In the genomic region with DNA sequence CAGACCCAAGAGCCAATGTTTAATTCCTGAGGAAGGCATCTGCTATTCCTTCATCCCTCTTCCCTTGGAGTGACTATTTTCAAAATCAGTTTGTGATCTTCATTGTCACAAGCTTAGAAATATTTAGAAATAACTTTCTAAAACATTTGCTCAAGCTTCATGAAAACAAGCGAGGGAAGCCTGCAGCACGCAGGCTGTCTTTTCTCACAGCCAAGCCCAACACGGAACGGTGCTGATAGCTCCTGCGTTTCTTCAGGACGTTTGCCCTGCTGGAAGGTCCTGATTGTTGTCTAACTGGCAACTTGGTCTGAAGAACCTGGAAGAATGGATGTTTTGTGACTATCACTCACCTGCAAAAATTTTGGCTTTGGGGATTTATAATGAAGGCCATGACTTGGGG, we compare ENCODE assay signal across 1 cellular context.
TF ChIP-seq lines count a peak whose summit lies in the region.

No MANE protein-coding gene starts in this region.

TF ChIP-seq in GM23338, 12 proteins besides CTCF, POLR2A, EP300 and RAD21 (continued from another document):
- TF ChIP-seq, protein P1, sequence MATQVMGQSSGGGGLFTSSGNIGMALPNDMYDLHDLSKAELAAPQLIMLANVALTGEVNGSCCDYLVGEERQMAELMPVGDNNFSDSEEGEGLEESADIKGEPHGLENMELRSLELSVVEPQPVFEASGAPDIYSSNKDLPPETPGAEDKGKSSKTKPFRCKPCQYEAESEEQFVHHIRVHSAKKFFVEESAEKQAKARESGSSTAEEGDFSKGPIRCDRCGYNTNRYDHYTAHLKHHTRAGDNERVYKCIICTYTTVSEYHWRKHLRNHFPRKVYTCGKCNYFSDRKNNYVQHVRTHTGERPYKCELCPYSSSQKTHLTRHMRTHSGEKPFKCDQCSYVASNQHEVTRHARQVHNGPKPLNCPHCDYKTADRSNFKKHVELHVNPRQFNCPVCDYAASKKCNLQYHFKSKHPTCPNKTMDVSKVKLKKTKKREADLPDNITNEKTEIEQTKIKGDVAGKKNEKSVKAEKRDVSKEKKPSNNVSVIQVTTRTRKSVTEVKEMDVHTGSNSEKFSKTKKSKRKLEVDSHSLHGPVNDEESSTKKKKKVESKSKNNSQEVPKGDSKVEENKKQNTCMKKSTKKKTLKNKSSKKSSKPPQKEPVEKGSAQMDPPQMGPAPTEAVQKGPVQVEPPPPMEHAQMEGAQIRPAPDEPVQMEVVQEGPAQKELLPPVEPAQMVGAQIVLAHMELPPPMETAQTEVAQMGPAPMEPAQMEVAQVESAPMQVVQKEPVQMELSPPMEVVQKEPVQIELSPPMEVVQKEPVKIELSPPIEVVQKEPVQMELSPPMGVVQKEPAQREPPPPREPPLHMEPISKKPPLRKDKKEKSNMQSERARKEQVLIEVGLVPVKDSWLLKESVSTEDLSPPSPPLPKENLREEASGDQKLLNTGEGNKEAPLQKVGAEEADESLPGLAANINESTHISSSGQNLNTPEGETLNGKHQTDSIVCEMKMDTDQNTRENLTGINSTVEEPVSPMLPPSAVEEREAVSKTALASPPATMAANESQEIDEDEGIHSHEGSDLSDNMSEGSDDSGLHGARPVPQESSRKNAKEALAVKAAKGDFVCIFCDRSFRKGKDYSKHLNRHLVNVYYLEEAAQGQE (IDR thresholded peaks at IDR 0.05; ENCODE audit: unreplicated experiment), result no peak
- TF ChIP-seq ZNF331 (CRISPR knock-in tag; IDR thresholded peaks at IDR 0.05; ENCODE audit: low read depth) (no peak), EZH2 (IDR thresholded peaks at IDR 0.05; ENCODE audit: low read depth, unreplicated experiment) (no peak), ZNF114 (CRISPR knock-in tag; IDR thresholded peaks at IDR 0.05) (no peak)
- TF ChIP-seq, protein P2, sequence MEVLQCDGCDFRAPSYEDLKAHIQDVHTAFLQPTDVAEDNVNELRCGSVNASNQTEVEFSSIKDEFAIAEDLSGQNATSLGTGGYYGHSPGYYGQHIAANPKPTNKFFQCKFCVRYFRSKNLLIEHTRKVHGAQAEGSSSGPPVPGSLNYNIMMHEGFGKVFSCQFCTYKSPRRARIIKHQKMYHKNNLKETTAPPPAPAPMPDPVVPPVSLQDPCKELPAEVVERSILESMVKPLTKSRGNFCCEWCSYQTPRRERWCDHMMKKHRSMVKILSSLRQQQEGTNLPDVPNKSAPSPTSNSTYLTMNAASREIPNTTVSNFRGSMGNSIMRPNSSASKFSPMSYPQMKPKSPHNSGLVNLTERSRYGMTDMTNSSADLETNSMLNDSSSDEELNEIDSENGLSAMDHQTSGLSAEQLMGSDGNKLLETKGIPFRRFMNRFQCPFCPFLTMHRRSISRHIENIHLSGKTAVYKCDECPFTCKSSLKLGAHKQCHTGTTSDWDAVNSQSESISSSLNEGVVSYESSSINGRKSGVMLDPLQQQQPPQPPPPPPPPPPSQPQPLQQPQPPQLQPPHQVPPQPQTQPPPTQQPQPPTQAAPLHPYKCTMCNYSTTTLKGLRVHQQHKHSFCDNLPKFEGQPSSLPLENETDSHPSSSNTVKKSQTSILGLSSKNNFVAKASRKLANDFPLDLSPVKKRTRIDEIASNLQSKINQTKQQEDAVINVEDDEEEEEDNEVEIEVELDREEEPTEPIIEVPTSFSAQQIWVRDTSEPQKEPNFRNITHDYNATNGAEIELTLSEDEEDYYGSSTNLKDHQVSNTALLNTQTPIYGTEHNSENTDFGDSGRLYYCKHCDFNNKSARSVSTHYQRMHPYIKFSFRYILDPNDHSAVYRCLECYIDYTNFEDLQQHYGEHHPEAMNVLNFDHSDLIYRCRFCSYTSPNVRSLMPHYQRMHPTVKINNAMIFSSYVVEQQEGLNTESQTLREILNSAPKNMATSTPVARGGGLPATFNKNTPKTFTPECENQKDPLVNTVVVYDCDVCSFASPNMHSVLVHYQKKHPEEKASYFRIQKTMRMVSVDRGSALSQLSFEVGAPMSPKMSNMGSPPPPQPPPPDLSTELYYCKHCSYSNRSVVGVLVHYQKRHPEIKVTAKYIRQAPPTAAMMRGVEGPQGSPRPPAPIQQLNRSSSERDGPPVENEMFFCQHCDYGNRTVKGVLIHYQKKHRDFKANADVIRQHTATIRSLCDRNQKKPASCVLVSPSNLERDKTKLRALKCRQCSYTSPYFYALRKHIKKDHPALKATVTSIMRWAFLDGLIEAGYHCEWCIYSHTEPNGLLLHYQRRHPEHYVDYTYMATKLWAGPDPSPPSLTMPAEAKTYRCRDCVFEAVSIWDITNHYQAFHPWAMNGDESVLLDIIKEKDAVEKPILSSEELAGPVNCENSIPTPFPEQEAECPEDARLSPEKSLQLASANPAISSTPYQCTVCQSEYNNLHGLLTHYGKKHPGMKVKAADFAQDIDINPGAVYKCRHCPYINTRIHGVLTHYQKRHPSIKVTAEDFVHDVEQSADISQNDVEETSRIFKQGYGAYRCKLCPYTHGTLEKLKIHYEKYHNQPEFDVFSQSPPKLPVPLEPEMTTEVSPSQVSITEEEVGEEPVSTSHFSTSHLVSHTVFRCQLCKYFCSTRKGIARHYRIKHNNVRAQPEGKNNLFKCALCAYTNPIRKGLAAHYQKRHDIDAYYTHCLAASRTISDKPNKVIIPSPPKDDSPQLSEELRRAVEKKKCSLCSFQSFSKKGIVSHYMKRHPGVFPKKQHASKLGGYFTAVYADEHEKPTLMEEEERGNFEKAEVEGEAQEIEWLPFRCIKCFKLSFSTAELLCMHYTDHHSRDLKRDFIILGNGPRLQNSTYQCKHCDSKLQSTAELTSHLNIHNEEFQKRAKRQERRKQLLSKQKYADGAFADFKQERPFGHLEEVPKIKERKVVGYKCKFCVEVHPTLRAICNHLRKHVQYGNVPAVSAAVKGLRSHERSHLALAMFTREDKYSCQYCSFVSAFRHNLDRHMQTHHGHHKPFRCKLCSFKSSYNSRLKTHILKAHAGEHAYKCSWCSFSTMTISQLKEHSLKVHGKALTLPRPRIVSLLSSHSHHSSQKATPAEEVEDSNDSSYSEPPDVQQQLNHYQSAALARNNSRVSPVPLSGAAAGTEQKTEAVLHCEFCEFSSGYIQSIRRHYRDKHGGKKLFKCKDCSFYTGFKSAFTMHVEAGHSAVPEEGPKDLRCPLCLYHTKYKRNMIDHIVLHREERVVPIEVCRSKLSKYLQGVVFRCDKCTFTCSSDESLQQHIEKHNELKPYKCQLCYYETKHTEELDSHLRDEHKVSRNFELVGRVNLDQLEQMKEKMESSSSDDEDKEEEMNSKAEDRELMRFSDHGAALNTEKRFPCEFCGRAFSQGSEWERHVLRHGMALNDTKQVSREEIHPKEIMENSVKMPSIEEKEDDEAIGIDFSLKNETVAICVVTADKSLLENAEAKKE (CRISPR knock-in tag; IDR thresholded peaks at IDR 0.05), result no peak
TF ChIP-seq in GM23338: peak in this region for 0.
